1 cellular context compared by ENCODE assay signal in genomic region chr16:81675662-81676535, GRCh38.
TF ChIP-seq lines count a peak whose summit lies in the region.

No MANE protein-coding gene starts in this region.

TF ChIP-seq in WTC11, 78 proteins besides CTCF, POLR2A, EP300 and RAD21:
- no peak for TF ChIP-seq OVOL2 (CRISPR knock-in tag; IDR thresholded peaks at IDR 0.05; ENCODE audit: borderline replicate concordance)
- no peak for TF ChIP-seq MLX (CRISPR knock-in tag; IDR thresholded peaks at IDR 0.05)
- TF ChIP-seq MXD4 (CRISPR knock-in tag; IDR thresholded peaks at IDR 0.05; ENCODE audit: borderline replicate concordance) = no peak
- TF ChIP-seq MYBL2 (CRISPR knock-in tag; IDR thresholded peaks at IDR 0.05) = no peak
- TF ChIP-seq E2F4 (CRISPR knock-in tag; IDR thresholded peaks at IDR 0.05; ENCODE audit: borderline replicate concordance, low read depth) = no peak
- no peak for TF ChIP-seq ERG (CRISPR knock-in tag; IDR thresholded peaks at IDR 0.05)
- TF ChIP-seq NFYB (CRISPR knock-in tag; conservative IDR thresholded peaks at IDR 0.05; ENCODE audit: low read depth) = no peak
- no peak for TF ChIP-seq GRHL2 (CRISPR knock-in tag; IDR thresholded peaks at IDR 0.05; ENCODE audit: insufficient replicate concordance, severe bottlenecking)
- no peak for TF ChIP-seq PRDM15 (CRISPR knock-in tag; IDR thresholded peaks at IDR 0.05)
- TF ChIP-seq CREM (CRISPR knock-in tag; IDR thresholded peaks at IDR 0.05) = no peak
- no peak for TF ChIP-seq ZSCAN18 (CRISPR knock-in tag; IDR thresholded peaks at IDR 0.05)
- TF ChIP-seq JUN (CRISPR knock-in tag; IDR thresholded peaks at IDR 0.05) = no peak
- TF ChIP-seq CREB1 (CRISPR knock-in tag; IDR thresholded peaks at IDR 0.05) = no peak
- no peak for TF ChIP-seq PREB (CRISPR knock-in tag; IDR thresholded peaks at IDR 0.05; ENCODE audit: borderline replicate concordance)
- TF ChIP-seq ZBTB43 (CRISPR knock-in tag; IDR thresholded peaks at IDR 0.05) = no peak
- no peak for TF ChIP-seq ZNF512 (CRISPR knock-in tag; IDR thresholded peaks at IDR 0.05; ENCODE audit: borderline replicate concordance)
- no peak for TF ChIP-seq NFE2L1 (CRISPR knock-in tag; IDR thresholded peaks at IDR 0.05)
- TF ChIP-seq TEAD1 (CRISPR knock-in tag; IDR thresholded peaks at IDR 0.05) = no peak
- no peak for TF ChIP-seq GTF2I (CRISPR knock-in tag; conservative IDR thresholded peaks at IDR 0.05)
- no peak for TF ChIP-seq ZNF671 (CRISPR knock-in tag; IDR thresholded peaks at IDR 0.05)
TF ChIP-seq in WTC11: peak in this region for 0.
